Comparison of ENCODE assay signal across 1 cellular context in the genomic region with DNA sequence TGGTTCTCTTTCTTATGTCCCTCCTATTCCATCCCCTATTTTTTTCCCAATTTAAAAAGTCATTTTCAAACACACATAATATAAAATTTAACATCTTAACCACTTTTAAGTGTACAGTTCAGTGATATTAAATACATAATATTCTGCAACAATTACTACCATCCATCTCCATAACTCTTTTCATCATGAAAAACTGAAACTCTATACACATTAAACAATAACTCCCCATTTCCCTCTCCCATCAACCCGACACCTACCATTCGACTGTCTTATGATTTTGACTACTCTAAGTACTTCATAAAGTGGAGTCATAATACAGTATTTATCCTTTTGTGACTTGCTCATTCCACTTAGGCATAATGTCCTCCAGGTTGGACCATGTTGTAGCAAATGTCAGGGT.
TF ChIP-seq lines count a peak whose summit lies in the region.

No MANE protein-coding gene starts in this region.

TF ChIP-seq in WTC11, 78 proteins besides CTCF, POLR2A, EP300 and RAD21:
- TF ChIP-seq, protein P1, sequence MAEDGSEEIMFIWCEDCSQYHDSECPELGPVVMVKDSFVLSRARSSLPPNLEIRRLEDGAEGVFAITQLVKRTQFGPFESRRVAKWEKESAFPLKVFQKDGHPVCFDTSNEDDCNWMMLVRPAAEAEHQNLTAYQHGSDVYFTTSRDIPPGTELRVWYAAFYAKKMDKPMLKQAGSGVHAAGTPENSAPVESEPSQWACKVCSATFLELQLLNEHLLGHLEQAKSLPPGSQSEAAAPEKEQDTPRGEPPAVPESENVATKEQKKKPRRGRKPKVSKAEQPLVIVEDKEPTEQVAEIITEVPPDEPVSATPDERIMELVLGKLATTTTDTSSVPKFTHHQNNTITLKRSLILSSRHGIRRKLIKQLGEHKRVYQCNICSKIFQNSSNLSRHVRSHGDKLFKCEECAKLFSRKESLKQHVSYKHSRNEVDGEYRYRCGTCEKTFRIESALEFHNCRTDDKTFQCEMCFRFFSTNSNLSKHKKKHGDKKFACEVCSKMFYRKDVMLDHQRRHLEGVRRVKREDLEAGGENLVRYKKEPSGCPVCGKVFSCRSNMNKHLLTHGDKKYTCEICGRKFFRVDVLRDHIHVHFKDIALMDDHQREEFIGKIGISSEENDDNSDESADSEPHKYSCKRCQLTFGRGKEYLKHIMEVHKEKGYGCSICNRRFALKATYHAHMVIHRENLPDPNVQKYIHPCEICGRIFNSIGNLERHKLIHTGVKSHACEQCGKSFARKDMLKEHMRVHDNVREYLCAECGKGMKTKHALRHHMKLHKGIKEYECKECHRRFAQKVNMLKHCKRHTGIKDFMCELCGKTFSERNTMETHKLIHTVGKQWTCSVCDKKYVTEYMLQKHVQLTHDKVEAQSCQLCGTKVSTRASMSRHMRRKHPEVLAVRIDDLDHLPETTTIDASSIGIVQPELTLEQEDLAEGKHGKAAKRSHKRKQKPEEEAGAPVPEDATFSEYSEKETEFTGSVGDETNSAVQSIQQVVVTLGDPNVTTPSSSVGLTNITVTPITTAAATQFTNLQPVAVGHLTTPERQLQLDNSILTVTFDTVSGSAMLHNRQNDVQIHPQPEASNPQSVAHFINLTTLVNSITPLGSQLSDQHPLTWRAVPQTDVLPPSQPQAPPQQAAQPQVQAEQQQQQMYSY (CRISPR knock-in tag; IDR thresholded peaks at IDR 0.05), result no peak
- TF ChIP-seq GRHL2 (CRISPR knock-in tag; IDR thresholded peaks at IDR 0.05; ENCODE audit: insufficient replicate concordance, severe bottlenecking) (no peak), ATF6 (CRISPR knock-in tag; IDR thresholded peaks at IDR 0.05) (no peak), ZBTB21 (CRISPR knock-in tag; IDR thresholded peaks at IDR 0.05; ENCODE audit: borderline replicate concordance) (no peak), ZNF423 (CRISPR knock-in tag; IDR thresholded peaks at IDR 0.05) (no peak), TEAD1 (CRISPR knock-in tag; IDR thresholded peaks at IDR 0.05) (no peak), SMAD4 (CRISPR knock-in tag; IDR thresholded peaks at IDR 0.05) (no peak), ZMAT4 (CRISPR knock-in tag; IDR thresholded peaks at IDR 0.05) (no peak), RELA (CRISPR knock-in tag; IDR thresholded peaks at IDR 0.05; ENCODE audit: borderline replicate concordance) (no peak)
